ENCODE assay signal across 1 cellular context in the genomic region with DNA sequence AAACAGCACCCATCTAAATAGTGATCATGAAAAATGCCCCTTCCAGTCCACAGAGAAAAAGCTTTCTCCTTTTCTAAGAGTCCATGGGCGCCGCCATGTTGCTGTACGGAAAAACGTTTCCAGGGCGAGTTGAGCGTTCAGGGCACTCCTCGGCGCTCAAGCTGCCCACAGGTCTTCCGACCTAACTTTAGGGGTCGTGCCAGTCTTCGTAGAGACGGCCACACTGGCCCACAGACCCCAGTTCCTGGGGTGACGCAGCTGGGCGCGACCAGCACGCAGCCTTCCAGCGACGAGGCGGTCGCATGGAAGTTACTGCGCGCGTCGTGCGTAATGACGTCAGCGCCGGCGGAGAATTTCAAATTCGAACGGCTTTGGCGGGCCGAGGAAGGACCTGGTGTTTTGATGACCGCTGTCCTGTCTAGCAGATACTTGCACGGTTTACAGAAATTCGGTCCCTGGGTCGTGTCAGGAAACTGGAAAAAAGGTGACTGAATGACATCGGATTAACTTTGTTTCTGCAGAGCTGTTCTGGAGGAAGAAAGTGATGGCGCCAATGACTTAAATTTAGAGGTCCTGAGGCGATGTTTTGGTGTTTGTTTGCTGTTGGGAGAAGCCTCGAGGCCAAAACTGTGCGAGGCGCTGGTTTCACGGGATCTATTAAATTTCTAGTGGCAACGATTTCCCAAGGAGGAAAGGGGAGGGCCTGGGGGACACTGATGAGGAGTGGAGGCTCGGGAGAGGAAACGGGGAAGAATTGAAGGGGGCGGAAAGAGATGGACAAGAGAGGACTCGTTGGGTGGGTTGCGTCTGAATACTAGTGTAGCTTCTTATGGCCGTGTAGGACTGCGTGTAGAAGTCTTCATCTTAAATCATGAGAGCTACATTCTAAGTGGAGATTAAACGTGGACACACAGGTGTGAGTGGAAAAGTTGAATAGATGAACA.
TF ChIP-seq lines count a peak whose summit lies in the region.

A gene with protein sequence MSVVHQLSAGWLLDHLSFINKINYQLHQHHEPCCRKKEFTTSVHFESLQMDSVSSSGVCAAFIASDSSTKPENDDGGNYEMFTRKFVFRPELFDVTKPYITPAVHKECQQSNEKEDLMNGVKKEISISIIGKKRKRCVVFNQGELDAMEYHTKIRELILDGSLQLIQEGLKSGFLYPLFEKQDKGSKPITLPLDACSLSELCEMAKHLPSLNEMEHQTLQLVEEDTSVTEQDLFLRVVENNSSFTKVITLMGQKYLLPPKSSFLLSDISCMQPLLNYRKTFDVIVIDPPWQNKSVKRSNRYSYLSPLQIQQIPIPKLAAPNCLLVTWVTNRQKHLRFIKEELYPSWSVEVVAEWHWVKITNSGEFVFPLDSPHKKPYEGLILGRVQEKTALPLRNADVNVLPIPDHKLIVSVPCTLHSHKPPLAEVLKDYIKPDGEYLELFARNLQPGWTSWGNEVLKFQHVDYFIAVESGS (minus strand): TSS at position 306 of the 944 bp plus-strand sequence. CDS start 4,289 bp downstream, outside the sequence.
A gene (plus strand): TSS at position 358 of the 944 bp plus-strand sequence. CDS start 1,429 bp downstream, outside the sequence.

TF ChIP-seq in HepG2, 621 proteins besides CTCF, POLR2A, EP300 and RAD21 (continued from another document and continues in another):
- TF ChIP-seq, protein P1, sequence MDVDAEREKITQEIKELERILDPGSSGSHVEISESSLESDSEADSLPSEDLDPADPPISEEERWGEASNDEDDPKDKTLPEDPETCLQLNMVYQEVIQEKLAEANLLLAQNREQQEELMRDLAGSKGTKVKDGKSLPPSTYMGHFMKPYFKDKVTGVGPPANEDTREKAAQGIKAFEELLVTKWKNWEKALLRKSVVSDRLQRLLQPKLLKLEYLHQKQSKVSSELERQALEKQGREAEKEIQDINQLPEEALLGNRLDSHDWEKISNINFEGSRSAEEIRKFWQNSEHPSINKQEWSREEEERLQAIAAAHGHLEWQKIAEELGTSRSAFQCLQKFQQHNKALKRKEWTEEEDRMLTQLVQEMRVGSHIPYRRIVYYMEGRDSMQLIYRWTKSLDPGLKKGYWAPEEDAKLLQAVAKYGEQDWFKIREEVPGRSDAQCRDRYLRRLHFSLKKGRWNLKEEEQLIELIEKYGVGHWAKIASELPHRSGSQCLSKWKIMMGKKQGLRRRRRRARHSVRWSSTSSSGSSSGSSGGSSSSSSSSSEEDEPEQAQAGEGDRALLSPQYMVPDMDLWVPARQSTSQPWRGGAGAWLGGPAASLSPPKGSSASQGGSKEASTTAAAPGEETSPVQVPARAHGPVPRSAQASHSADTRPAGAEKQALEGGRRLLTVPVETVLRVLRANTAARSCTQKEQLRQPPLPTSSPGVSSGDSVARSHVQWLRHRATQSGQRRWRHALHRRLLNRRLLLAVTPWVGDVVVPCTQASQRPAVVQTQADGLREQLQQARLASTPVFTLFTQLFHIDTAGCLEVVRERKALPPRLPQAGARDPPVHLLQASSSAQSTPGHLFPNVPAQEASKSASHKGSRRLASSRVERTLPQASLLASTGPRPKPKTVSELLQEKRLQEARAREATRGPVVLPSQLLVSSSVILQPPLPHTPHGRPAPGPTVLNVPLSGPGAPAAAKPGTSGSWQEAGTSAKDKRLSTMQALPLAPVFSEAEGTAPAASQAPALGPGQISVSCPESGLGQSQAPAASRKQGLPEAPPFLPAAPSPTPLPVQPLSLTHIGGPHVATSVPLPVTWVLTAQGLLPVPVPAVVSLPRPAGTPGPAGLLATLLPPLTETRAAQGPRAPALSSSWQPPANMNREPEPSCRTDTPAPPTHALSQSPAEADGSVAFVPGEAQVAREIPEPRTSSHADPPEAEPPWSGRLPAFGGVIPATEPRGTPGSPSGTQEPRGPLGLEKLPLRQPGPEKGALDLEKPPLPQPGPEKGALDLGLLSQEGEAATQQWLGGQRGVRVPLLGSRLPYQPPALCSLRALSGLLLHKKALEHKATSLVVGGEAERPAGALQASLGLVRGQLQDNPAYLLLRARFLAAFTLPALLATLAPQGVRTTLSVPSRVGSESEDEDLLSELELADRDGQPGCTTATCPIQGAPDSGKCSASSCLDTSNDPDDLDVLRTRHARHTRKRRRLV (CRISPR knock-in tag; IDR thresholded peaks at IDR 0.05): no peak; the same call in 1 of the 2 replicates
- TF ChIP-seq, protein P2, sequence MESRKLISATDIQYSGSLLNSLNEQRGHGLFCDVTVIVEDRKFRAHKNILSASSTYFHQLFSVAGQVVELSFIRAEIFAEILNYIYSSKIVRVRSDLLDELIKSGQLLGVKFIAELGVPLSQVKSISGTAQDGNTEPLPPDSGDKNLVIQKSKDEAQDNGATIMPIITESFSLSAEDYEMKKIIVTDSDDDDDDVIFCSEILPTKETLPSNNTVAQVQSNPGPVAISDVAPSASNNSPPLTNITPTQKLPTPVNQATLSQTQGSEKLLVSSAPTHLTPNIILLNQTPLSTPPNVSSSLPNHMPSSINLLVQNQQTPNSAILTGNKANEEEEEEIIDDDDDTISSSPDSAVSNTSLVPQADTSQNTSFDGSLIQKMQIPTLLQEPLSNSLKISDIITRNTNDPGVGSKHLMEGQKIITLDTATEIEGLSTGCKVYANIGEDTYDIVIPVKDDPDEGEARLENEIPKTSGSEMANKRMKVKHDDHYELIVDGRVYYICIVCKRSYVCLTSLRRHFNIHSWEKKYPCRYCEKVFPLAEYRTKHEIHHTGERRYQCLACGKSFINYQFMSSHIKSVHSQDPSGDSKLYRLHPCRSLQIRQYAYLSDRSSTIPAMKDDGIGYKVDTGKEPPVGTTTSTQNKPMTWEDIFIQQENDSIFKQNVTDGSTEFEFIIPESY (CRISPR knock-in tag; IDR thresholded peaks at IDR 0.05): no peak
- TF ChIP-seq THAP11 (CRISPR knock-in tag; IDR thresholded peaks at IDR 0.05) (peak; percentile 92), ZNF468 (CRISPR knock-in tag; IDR thresholded peaks at IDR 0.05) (peak; percentile 93; the same call in 1 of the 2 replicates), GABPA (IDR thresholded peaks at IDR 0.05; ENCODE audit: low read depth, low read length) (no peak), GABPA (CRISPR knock-in tag; IDR thresholded peaks at IDR 0.05; ENCODE audit: low read depth) (peak; percentile 80), BORCS8-MEF2B (CRISPR knock-in tag; IDR thresholded peaks at IDR 0.05) (peak; percentile 99), ZIK1 (CRISPR knock-in tag; IDR thresholded peaks at IDR 0.05; ENCODE audit: borderline replicate concordance, low read depth) (no peak), ZC3H13 (CRISPR knock-in tag; IDR thresholded peaks at IDR 0.05) (peak; percentile 93), SP1 (IDR thresholded peaks at IDR 0.05) (no peak), SP1 (CRISPR knock-in tag; IDR thresholded peaks at IDR 0.05) (peak; percentile 84), RFX1 (IDR thresholded peaks at IDR 0.05) (no peak), FOXK2 (IDR thresholded peaks at IDR 0.05) (no peak), ZNF75D (CRISPR knock-in tag; IDR thresholded peaks at IDR 0.05; ENCODE audit: borderline replicate concordance) (no peak), ZFYVE20 (CRISPR knock-in tag; IDR thresholded peaks at IDR 0.05; ENCODE audit: borderline replicate concordance, low read depth) (peak; percentile 95), ZNF773 (CRISPR knock-in tag; IDR thresholded peaks at IDR 0.05; ENCODE audit: borderline replicate concordance) (no peak), ZNF350 (CRISPR knock-in tag; IDR thresholded peaks at IDR 0.05; ENCODE audit: borderline replicate concordance, low read depth) (peak; percentile 95), ZNF225 (CRISPR knock-in tag; IDR thresholded peaks at IDR 0.05) (0 out of 2 replicates have a peak, but pooled peaks have one; percentile 73), ATF7-NPFF (CRISPR knock-in tag; IDR thresholded peaks at IDR 0.05; ENCODE audit: low read depth) (peak; percentile 98), ZNF782 (CRISPR knock-in tag; IDR thresholded peaks at IDR 0.05; ENCODE audit: borderline replicate concordance) (no peak), RELA (CRISPR knock-in tag; IDR thresholded peaks at IDR 0.05) (no peak)
- TF ChIP-seq, protein P3, sequence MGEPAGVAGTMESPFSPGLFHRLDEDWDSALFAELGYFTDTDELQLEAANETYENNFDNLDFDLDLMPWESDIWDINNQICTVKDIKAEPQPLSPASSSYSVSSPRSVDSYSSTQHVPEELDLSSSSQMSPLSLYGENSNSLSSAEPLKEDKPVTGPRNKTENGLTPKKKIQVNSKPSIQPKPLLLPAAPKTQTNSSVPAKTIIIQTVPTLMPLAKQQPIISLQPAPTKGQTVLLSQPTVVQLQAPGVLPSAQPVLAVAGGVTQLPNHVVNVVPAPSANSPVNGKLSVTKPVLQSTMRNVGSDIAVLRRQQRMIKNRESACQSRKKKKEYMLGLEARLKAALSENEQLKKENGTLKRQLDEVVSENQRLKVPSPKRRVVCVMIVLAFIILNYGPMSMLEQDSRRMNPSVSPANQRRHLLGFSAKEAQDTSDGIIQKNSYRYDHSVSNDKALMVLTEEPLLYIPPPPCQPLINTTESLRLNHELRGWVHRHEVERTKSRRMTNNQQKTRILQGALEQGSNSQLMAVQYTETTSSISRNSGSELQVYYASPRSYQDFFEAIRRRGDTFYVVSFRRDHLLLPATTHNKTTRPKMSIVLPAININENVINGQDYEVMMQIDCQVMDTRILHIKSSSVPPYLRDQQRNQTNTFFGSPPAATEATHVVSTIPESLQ (CRISPR knock-in tag; conservative IDR thresholded peaks at IDR 0.05): no peak
- TF ChIP-seq, protein P4, sequence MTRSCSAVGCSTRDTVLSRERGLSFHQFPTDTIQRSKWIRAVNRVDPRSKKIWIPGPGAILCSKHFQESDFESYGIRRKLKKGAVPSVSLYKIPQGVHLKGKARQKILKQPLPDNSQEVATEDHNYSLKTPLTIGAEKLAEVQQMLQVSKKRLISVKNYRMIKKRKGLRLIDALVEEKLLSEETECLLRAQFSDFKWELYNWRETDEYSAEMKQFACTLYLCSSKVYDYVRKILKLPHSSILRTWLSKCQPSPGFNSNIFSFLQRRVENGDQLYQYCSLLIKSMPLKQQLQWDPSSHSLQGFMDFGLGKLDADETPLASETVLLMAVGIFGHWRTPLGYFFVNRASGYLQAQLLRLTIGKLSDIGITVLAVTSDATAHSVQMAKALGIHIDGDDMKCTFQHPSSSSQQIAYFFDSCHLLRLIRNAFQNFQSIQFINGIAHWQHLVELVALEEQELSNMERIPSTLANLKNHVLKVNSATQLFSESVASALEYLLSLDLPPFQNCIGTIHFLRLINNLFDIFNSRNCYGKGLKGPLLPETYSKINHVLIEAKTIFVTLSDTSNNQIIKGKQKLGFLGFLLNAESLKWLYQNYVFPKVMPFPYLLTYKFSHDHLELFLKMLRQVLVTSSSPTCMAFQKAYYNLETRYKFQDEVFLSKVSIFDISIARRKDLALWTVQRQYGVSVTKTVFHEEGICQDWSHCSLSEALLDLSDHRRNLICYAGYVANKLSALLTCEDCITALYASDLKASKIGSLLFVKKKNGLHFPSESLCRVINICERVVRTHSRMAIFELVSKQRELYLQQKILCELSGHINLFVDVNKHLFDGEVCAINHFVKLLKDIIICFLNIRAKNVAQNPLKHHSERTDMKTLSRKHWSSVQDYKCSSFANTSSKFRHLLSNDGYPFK (CRISPR knock-in tag; IDR thresholded peaks at IDR 0.05; ENCODE audit: borderline replicate concordance): peak; percentile 91
- TF ChIP-seq, protein P5, sequence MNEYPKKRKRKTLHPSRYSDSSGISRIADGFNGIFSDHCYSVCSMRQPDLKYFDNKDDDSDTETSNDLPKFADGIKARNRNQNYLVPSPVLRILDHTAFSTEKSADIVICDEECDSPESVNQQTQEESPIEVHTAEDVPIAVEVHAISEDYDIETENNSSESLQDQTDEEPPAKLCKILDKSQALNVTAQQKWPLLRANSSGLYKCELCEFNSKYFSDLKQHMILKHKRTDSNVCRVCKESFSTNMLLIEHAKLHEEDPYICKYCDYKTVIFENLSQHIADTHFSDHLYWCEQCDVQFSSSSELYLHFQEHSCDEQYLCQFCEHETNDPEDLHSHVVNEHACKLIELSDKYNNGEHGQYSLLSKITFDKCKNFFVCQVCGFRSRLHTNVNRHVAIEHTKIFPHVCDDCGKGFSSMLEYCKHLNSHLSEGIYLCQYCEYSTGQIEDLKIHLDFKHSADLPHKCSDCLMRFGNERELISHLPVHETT (CRISPR knock-in tag; conservative IDR thresholded peaks at IDR 0.05): no peak
- TF ChIP-seq, protein P6, sequence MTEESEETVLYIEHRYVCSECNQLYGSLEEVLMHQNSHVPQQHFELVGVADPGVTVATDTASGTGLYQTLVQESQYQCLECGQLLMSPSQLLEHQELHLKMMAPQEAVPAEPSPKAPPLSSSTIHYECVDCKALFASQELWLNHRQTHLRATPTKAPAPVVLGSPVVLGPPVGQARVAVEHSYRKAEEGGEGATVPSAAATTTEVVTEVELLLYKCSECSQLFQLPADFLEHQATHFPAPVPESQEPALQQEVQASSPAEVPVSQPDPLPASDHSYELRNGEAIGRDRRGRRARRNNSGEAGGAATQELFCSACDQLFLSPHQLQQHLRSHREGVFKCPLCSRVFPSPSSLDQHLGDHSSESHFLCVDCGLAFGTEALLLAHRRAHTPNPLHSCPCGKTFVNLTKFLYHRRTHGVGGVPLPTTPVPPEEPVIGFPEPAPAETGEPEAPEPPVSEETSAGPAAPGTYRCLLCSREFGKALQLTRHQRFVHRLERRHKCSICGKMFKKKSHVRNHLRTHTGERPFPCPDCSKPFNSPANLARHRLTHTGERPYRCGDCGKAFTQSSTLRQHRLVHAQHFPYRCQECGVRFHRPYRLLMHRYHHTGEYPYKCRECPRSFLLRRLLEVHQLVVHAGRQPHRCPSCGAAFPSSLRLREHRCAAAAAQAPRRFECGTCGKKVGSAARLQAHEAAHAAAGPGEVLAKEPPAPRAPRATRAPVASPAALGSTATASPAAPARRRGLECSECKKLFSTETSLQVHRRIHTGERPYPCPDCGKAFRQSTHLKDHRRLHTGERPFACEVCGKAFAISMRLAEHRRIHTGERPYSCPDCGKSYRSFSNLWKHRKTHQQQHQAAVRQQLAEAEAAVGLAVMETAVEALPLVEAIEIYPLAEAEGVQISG (CRISPR knock-in tag; IDR thresholded peaks at IDR 0.05): peak; percentile 94
- TF ChIP-seq, protein P7, sequence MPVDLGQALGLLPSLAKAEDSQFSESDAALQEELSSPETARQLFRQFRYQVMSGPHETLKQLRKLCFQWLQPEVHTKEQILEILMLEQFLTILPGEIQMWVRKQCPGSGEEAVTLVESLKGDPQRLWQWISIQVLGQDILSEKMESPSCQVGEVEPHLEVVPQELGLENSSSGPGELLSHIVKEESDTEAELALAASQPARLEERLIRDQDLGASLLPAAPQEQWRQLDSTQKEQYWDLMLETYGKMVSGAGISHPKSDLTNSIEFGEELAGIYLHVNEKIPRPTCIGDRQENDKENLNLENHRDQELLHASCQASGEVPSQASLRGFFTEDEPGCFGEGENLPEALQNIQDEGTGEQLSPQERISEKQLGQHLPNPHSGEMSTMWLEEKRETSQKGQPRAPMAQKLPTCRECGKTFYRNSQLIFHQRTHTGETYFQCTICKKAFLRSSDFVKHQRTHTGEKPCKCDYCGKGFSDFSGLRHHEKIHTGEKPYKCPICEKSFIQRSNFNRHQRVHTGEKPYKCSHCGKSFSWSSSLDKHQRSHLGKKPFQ (CRISPR knock-in tag; IDR thresholded peaks at IDR 0.05; ENCODE audit: insufficient replicate concordance): no peak
- TF ChIP-seq, protein P8, sequence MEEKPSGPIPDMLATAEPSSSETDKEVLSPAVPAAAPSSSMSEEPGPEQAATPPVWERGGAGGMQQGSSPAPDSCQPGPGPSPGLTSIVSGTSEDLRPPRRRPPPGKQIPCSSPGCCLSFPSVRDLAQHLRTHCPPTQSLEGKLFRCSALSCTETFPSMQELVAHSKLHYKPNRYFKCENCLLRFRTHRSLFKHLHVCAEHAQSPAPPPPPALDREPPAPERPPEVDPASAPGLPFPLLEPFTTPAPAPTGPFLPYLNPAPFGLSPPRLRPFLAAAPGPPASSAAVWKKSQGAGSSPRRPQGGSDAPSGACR (CRISPR knock-in tag; IDR thresholded peaks at IDR 0.05): 0 out of 2 replicates have a peak, but pooled peaks have one; percentile 37
